ENCODE assay signal across 16 cellular contexts in the genomic region with DNA sequence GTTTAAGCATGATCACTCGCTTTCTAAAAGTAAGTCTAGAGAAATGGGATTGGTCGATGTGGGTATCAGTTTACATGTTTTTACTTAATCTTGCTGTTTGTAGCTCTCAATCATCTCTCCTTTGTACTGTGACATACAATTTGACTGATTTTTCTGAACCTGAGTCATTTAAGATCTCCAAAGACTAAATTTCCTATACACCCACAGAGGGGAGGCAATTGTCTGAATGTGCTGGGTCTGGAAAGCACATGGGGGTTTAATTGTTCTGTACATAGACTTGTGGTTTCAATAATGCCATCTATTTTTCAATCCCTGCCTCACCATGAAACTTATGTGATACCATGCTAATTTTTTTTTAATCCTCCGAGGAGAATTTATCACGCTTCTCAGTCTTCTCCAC.
"Had no signal": no experiment of that assay in that cellular context is flagged by ENCODE, and none has a peak within 500 bp of the region (broad histone marks: within the 10 kb centered on the region; RNA-seq: fewer than 3 reads in every experiment).

No MANE protein-coding gene starts in this region.

- H3K9me3 Mint-ChIP-seq: effector memory CD8-positive, alpha-beta T cell; nephron had no signal

- H3K4me3 Mint-ChIP-seq: effector memory CD8-positive, alpha-beta T cell; nephron had no signal

- H3K27me3 ChIP-seq: gastrocnemius medialis, heart right ventricle, SJSA1 had no signal

- H3K36me3 ChIP-seq: gastrocnemius medialis, SJSA1 had no signal

- H3K27ac ChIP-seq: heart right ventricle, SJSA1, skin epidermis had no signal

- H3K4me3 ChIP-seq: gastrocnemius medialis, heart right ventricle, SJSA1, skin epidermis had no signal

- ATAC-seq: effector memory CD8-positive, alpha-beta T cell; gastrocnemius medialis; heart right ventricle; right cardiac atrium had no signal

- DNase-seq: activated CD4-positive, alpha-beta T cell treated with anti-CD3 and anti-CD28 coated beads, Interleukin-2, amount 50 U/mL, for 4 hours; activated CD8-positive, alpha-beta memory T cell treated with anti-CD3 and anti-CD28 coated beads, Interleukin-2, amount 50 U/mL, for 48 hours; activated effector memory CD4-positive, alpha-beta T cell treated with anti-CD3 and anti-CD28 coated beads, Interleukin-2, amount 50 U/mL, for 16 hours; dermis blood vessel endothelial cell; effector memory CD8-positive, alpha-beta T cell; gastrocnemius medialis; heart right ventricle; occipital lobe; right cardiac atrium; stimulated activated CD4-positive, alpha-beta T cell treated with anti-CD3 and anti-CD28 coated beads, Interleukin-15, amount 100 ng/mL, for 24 hours; stimulated activated CD4-positive, alpha-beta T cell treated with anti-CD3 and anti-CD28 coated beads, Interleukin-4, amount 100 ng/mL, for 1 hour; T-helper 9 cell had no signal

- H3K4me1 ChIP-seq: SJSA1 had no signal

- H3K27ac Mint-ChIP-seq: nephron, progenitor cell of endocrine pancreas had no signal

- H3K9me3 ChIP-seq: gastrocnemius medialis, heart right ventricle, SJSA1 had no signal

- H3K27me3 Mint-ChIP-seq: effector memory CD8-positive, alpha-beta T cell; progenitor cell of endocrine pancreas had no signal
